Comparison of ENCODE assay signal across 14 cellular contexts in the genomic region with DNA sequence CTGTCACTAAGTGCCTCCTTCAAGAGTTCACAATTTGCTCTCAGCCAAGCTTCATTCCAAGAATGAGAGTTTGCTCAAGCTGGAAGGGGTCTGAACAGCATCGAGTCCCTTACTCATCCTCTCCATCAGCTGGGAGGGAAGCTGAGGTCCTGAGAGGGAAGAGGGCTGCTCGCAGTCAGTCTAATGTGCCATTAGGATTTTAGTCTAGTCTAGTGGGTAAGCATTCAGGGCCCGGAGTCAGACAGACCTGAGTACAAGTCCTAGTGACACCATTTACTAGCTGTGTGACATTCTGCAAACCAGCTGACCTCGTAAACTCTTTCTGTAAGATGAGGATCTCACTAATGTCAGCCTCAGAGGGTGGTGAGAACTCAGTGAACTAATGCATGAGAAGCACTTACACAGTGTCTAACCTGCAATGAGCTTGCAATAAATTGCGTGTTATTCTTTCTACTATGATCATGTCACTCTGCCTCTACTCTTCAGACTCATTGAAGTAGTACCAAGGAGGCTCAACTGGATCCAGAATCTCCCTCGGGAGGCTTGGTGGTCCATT. TPM values are rescaled to one million over a fixed set of nuclear protein-coding genes. Genes with fewer than 3 reads are reported as not detected.
DNase-seq lines count a peak whose midpoint lies in the region; ATAC-seq, FAIRE-seq and TF ChIP-seq lines count a peak whose summit lies in the region.
"Had no signal": no experiment of that assay in that cellular context is flagged by ENCODE, and none has a peak within 500 bp of the region (broad histone marks: within the 10 kb centered on the region; RNA-seq: fewer than 3 reads in every experiment).

No MANE protein-coding gene starts in this region.

- peak overlapping the region; percentile 96 for H3K27ac ChIP-seq in BLaER1
- no peak overlapping the region for H3K27ac ChIP-seq in vagina
- H3K27ac ChIP-seq: esophagus squamous epithelium had no signal

- peaks cover 12% of the 10 kb centered on the region for H3K9me3 Mint-ChIP-seq in activated T-helper 1 cell treated with anti-CD3 and anti-CD28 coated beads, Interleukin-12 subunit alpha, Interleukin-12 subunit beta, Interleukin-2, Interleukin-4 antibody, amounts not matched to agents 30 ng/mL and 10 ng/mL and 1 ng/mL, durations not matched to agents 14 hours and 24 hours and 36 hours
- H3K9me3 Mint-ChIP-seq in naive B cell: peaks cover 0 to 3% (median 2%) of the 10 kb centered on the region in 7 donors

- peaks cover 58% of the 10 kb centered on the region for H3K4me1 Mint-ChIP-seq in activated T-helper 1 cell treated with anti-CD3 and anti-CD28 coated beads, Interleukin-12 subunit alpha, Interleukin-12 subunit beta, Interleukin-2, Interleukin-4 antibody, amounts not matched to agents 30 ng/mL and 10 ng/mL and 1 ng/mL, durations not matched to agents 14 hours and 24 hours and 36 hours (ENCODE audit: low read depth)
- H3K4me1 Mint-ChIP-seq in naive B cell: peaks cover 74 to 82% (median 82%) of the 10 kb centered on the region in 3 donors

- H3K27me3 Mint-ChIP-seq in activated T-helper 1 cell treated with anti-CD3 and anti-CD28 coated beads, Interleukin-12 subunit alpha, Interleukin-12 subunit beta, Interleukin-2, Interleukin-4 antibody, amounts not matched to agents 30 ng/mL and 10 ng/mL and 1 ng/mL, durations not matched to agents 14 hours and 24 hours and 36 hours (ENCODE audit: insufficient read depth): peaks cover 2% of the 10 kb centered on the region
- H3K27me3 Mint-ChIP-seq in naive B cell: no peaks in the 10 kb centered on the region

- no peak for TF ChIP-seq POLR2A in vagina (IDR thresholded peaks at IDR 0.05)

- peak; percentile 82 for FAIRE-seq in HTR-8/SVneo (lab: Jason Lieb, UNC)
- FAIRE-seq: G401.6 had no signal

- peaks cover 6% of the 10 kb centered on the region for H3K36me3 Mint-ChIP-seq in activated T-helper 1 cell treated with anti-CD3 and anti-CD28 coated beads, Interleukin-12 subunit alpha, Interleukin-12 subunit beta, Interleukin-2, Interleukin-4 antibody, amounts not matched to agents 30 ng/mL and 10 ng/mL and 1 ng/mL, durations not matched to agents 14 hours and 24 hours and 36 hours (ENCODE audit: low read depth)
- peaks cover 6 to 16% of the 10 kb centered on the region in 2 donors for H3K36me3 Mint-ChIP-seq in naive B cell

- H3K4me1 ChIP-seq in BLaER1 (peaks cover 97% of the 10 kb centered on the region), vagina (no peaks in the 10 kb centered on the region)
- H3K4me1 ChIP-seq: esophagus squamous epithelium, stomach had no signal

- H3K27me3 ChIP-seq in BLaER1: no peaks in the 10 kb centered on the region
- no peaks in the 10 kb centered on the region for H3K27me3 ChIP-seq in vagina
- H3K27me3 ChIP-seq: stomach had no signal

- peak overlapping the region; percentile 67 for H3K4me3 ChIP-seq in BLaER1
- H3K4me3 ChIP-seq in vagina: no peak overlapping the region
- H3K4me3 ChIP-seq: esophagus squamous epithelium, stomach had no signal

- no peaks in the 10 kb centered on the region for H4K20me1 ChIP-seq in BLaER1

- H3K9me3 ChIP-seq in BLaER1 (no peaks in the 10 kb centered on the region; the same call in 1 of the 2 replicates), vagina (no peaks in the 10 kb centered on the region)
- H3K9me3 ChIP-seq: esophagus squamous epithelium had no signal

- TF ChIP-seq CTCF in GM13976 (IDR thresholded peaks at IDR 0.05; ENCODE audit: borderline replicate concordance, control extremely low read depth, extremely low read depth, insufficient read depth, missing control alignments): no peak
- TF ChIP-seq CTCF in vagina (IDR thresholded peaks at IDR 0.05): no peak

- H3K9ac ChIP-seq in BLaER1: peak overlapping the region; percentile 85

- peak overlapping the region; percentile 77 for H3K4me3 Mint-ChIP-seq in activated T-helper 1 cell treated with anti-CD3 and anti-CD28 coated beads, Interleukin-12 subunit alpha, Interleukin-12 subunit beta, Interleukin-2, Interleukin-4 antibody, amounts not matched to agents 30 ng/mL and 10 ng/mL and 1 ng/mL, durations not matched to agents 14 hours and 24 hours and 36 hours
- peak overlapping the region; percentile 89 to 99 (median 96) for H3K4me3 Mint-ChIP-seq in naive B cell

- peak overlapping the region; percentile 98 for H3K27ac Mint-ChIP-seq in activated T-helper 1 cell treated with anti-CD3 and anti-CD28 coated beads, Interleukin-12 subunit alpha, Interleukin-12 subunit beta, Interleukin-2, Interleukin-4 antibody, amounts not matched to agents 30 ng/mL and 10 ng/mL and 1 ng/mL, durations not matched to agents 14 hours and 24 hours and 36 hours
- H3K27ac Mint-ChIP-seq in naive B cell: peak overlapping the region; percentile 99 to 100 (median 100)
- H3K27ac Mint-ChIP-seq: progenitor cell of endocrine pancreas had no signal

- intact Hi-C loops in activated T-helper 1 cell treated with anti-CD3 and anti-CD28 coated beads, Interleukin-12 subunit alpha, Interleukin-12 subunit beta, Interleukin-2, Interleukin-4 antibody, amounts not matched to agents 30 ng/mL and 10 ng/mL and 1 ng/mL, durations not matched to agents 14 hours and 24 hours and 36 hours (cut with micrococcal nuclease): loop anchor here (1.0 to 5.0 kb wide), 3 partner anchors 20 to 56 kb away; no protein-coding TSS in a partner anchor
- intact Hi-C loops in posterior vena cava (cut with DNase I) (no loop called here), vagina (cut with DNase I) (no loop called here)

- peak overlapping the region; percentile 97 for H3K4me2 ChIP-seq in BLaER1

- no peak for DNase-seq in HTR-8/SVneo (ENCODE audit: insufficient read length, low spot score)
- DNase-seq in activated T-helper 1 cell treated with anti-CD3 and anti-CD28 coated beads, Interleukin-12 subunit alpha, Interleukin-12 subunit beta, Interleukin-2, Interleukin-4 antibody, amounts not matched to agents 30 ng/mL and 10 ng/mL and 1 ng/mL, durations not matched to agents 14 hours and 24 hours and 36 hours (ENCODE audit: low spot score): no peak
- no peak for DNase-seq in naive B cell
- DNase-seq in posterior vena cava (ENCODE audit: low spot score): no peak
- DNase-seq in GM13976 (ENCODE audit: low spot score): no peak
- no peak for DNase-seq in vagina (ENCODE audit: extremely low spot score in 2 of 2)
- no peak for DNase-seq in COR-L47 (lab: John Stamatoyannopoulos, UW)
- DNase-seq: C1 segment of cervical spinal cord, esophagus squamous epithelium, NCI-H1048, stomach had no signal

- H3K36me3 ChIP-seq in BLaER1 (no peaks in the 10 kb centered on the region), vagina (no peaks in the 10 kb centered on the region)
- H3K36me3 ChIP-seq: esophagus squamous epithelium, stomach had no signal

- ATAC-seq in naive B cell (ENCODE audit: low read depth in 2 of 2): peak; percentile 1 to 3

- in situ Hi-C loops in GM13976 (cut with MboI; ENCODE audit: low sequenced_read_pairs, unreplicated experiment): no loop called here

RNA-seq across cellular contexts. Expression of a gene that starts 41.2 kb away (rescaled TPM):
- total RNA-seq in activated T-helper 1 cell treated with anti-CD3 and anti-CD28 coated beads, Interleukin-12 subunit alpha, Interleukin-12 subunit beta, Interleukin-2, Interleukin-4 antibody, amounts not matched to agents 30 ng/mL and 10 ng/mL and 1 ng/mL, durations not matched to agents 14 hours and 24 hours and 36 hours: 3.4 and 3.6 TPM in 2 replicates
- 1 to 10 TPM in 4 of 6 donors, under 1 TPM in 2; 0.66 to 2.6 (median 2.3) TPM for polyA plus RNA-seq in naive B cell (ENCODE audit: low read depth in 6 of 6)
- total RNA-seq in posterior vena cava (under 1 TPM; 0.37 to 0.57 TPM), vagina (2.2 TPM)
- total RNA-seq: progenitor cell of endocrine pancreas had no signal
